Comparison of ENCODE assay signal across 12 cellular contexts in genomic region chr7:801940-802364, GRCh38. TPM values are rescaled to one million over a fixed set of nuclear protein-coding genes. Genes with fewer than 3 reads are reported as not detected.
DNase-seq lines count a peak whose midpoint lies in the region; ATAC-seq, FAIRE-seq and TF ChIP-seq lines count a peak whose summit lies in the region.
"Had no signal": no experiment of that assay in that cellular context is flagged by ENCODE, and none has a peak within 500 bp of the region (broad histone marks: within the 10 kb centered on the region; RNA-seq: fewer than 3 reads in every experiment).

No MANE protein-coding gene starts in this region.

- no peaks in the 10 kb centered on the region for H3K9me1 ChIP-seq in keratinocyte (ENCODE audit: control insufficient read depth, extremely low read depth, insufficient read depth, low read length)

- H4K20me1 ChIP-seq in keratinocyte (ENCODE audit: control insufficient read depth, extremely low read depth, insufficient read depth, low read length) = no peaks in the 10 kb centered on the region

- no peak overlapping the region for H3K27ac ChIP-seq in HUES64 (ENCODE audit: low read depth, low read length)
- no peak overlapping the region for H3K27ac ChIP-seq in keratinocyte (ENCODE audit: control insufficient read depth, insufficient read depth, low read length)
- peak overlapping the region; percentile 0 to 35 for H3K27ac ChIP-seq in small intestine (ENCODE audit: low read depth in 1 of 2, low read length in 1 of 2)

- H3K9me3 Mint-ChIP-seq in activated CD8-positive, alpha-beta T cell treated with anti-CD3 and anti-CD28 coated beads for 36 hours = no peaks in the 10 kb centered on the region
- H3K9me3 Mint-ChIP-seq: activated naive CD8-positive, alpha-beta T cell treated with anti-CD3 and anti-CD28 coated beads for 36 hours; stimulated activated naive CD8-positive, alpha-beta T cell treated with anti-CD3 and anti-CD28 coated beads, Interleukin-15, amount 100 ng/mL, for 72 hours had no signal

- H3K4me1 ChIP-seq in HUES64 (ENCODE audit: insufficient read depth, low read length) (no peaks in the 10 kb centered on the region), keratinocyte (ENCODE audit: control insufficient read depth, extremely low read depth, insufficient read depth, low read length) (peaks cover 7% of the 10 kb centered on the region), small intestine (ENCODE audit: control insufficient read depth in 2 of 2, insufficient read depth in 1 of 2, low read depth in 1 of 2, low read length in 1 of 2) (peaks cover 0 to 2% of the 10 kb centered on the region in 2 donors)

- H3K79me2 ChIP-seq in keratinocyte (ENCODE audit: control insufficient read depth, insufficient read depth, low read length) = no peaks in the 10 kb centered on the region

- H3K36me3 Mint-ChIP-seq in activated CD8-positive, alpha-beta T cell treated with anti-CD3 and anti-CD28 coated beads for 36 hours (ENCODE audit: low read depth) = no peaks in the 10 kb centered on the region

- no peak overlapping the region for H3K4me3 ChIP-seq in HUES64 (ENCODE audit: low read length)
- H3K4me3 ChIP-seq in keratinocyte (ENCODE audit: control insufficient read depth in 2 of 3, extremely low read depth in 1 of 3, insufficient read depth in 2 of 3, low read depth in 1 of 3, low read length in 3 of 3) = peak overlapping the region in 1 of 3 experiments; percentile 7
- H3K4me3 ChIP-seq in small intestine (ENCODE audit: low read depth in 1 of 2, low read length in 2 of 2) = peak overlapping the region in 1 of 2 donors; percentile 7

- H3K9ac ChIP-seq in HUES64 (ENCODE audit: low read depth, low read length) (peak overlapping the region; percentile 40; the same call in 1 of the 2 replicates), keratinocyte (ENCODE audit: control insufficient read depth, extremely low read depth, insufficient read depth, low read length) (no peak overlapping the region)

- H3K36me3 ChIP-seq in HUES64 (ENCODE audit: insufficient read depth, low read length) (no peaks in the 10 kb centered on the region), keratinocyte (ENCODE audit: control insufficient read depth in 2 of 2, extremely low read depth in 1 of 2, insufficient read depth in 2 of 2, low read length in 2 of 2) (no peaks in the 10 kb centered on the region), small intestine (ENCODE audit: control insufficient read depth in 2 of 2, insufficient read depth in 2 of 2, low read length in 2 of 2) (no peaks in the 10 kb centered on the region)

- FAIRE-seq in keratinocyte (lab: Jason Lieb, UNC) (no peak), small intestine (lab: Jason Lieb, UNC) (no peak)

- no peaks in the 10 kb centered on the region for H3K27me3 Mint-ChIP-seq in activated CD8-positive, alpha-beta T cell treated with anti-CD3 and anti-CD28 coated beads for 36 hours
- H3K27me3 Mint-ChIP-seq: activated naive CD8-positive, alpha-beta T cell treated with anti-CD3 and anti-CD28 coated beads for 36 hours; stimulated activated naive CD8-positive, alpha-beta T cell treated with anti-CD3 and anti-CD28 coated beads, Interleukin-15, amount 100 ng/mL, for 72 hours had no signal

- TF ChIP-seq CTCF in keratinocyte (optimal IDR thresholded peaks at IDR 0.05 in 1 of 3, IDR thresholded peaks at IDR 0.05 in 1 of 3, conservative IDR thresholded peaks at IDR 0.05 in 1 of 3; ENCODE audit: extremely low read depth in 1 of 3, insufficient read depth in 2 of 3, low read length in 3 of 3) = no peak
- TF ChIP-seq CTCF in activated CD8-positive, alpha-beta T cell treated with anti-CD3 and anti-CD28 coated beads for 36 hours (IDR thresholded peaks at IDR 0.05) = no peak

- H3K4me3 Mint-ChIP-seq in activated CD8-positive, alpha-beta T cell treated with anti-CD3 and anti-CD28 coated beads for 36 hours = no peak overlapping the region
- H3K4me3 Mint-ChIP-seq: activated naive CD8-positive, alpha-beta T cell treated with anti-CD3 and anti-CD28 coated beads for 36 hours; stimulated activated naive CD8-positive, alpha-beta T cell treated with anti-CD3 and anti-CD28 coated beads, Interleukin-15, amount 100 ng/mL, for 72 hours had no signal

- no peak overlapping the region for H3K27ac Mint-ChIP-seq in activated CD8-positive, alpha-beta T cell treated with anti-CD3 and anti-CD28 coated beads for 36 hours
- H3K27ac Mint-ChIP-seq: stimulated activated naive CD8-positive, alpha-beta T cell treated with anti-CD3 and anti-CD28 coated beads, Interleukin-15, amount 100 ng/mL, for 72 hours had no signal

- intact Hi-C loops in activated CD8-positive, alpha-beta T cell treated with anti-CD3 and anti-CD28 coated beads for 36 hours (cut with micrococcal nuclease) = no loop called here

- H3K4me1 Mint-ChIP-seq in activated CD8-positive, alpha-beta T cell treated with anti-CD3 and anti-CD28 coated beads for 36 hours (ENCODE audit: low read depth) = no peaks in the 10 kb centered on the region
- H3K4me1 Mint-ChIP-seq: stimulated activated naive CD8-positive, alpha-beta T cell treated with anti-CD3 and anti-CD28 coated beads, Interleukin-15, amount 100 ng/mL, for 72 hours had no signal

- CTCF ChIA-PET in activated CD8-positive, alpha-beta T cell treated with anti-CD3 and anti-CD28 coated beads for 36 hours (lab: Charles Lee) = interaction anchor here (1.2 kb wide), 1 partner anchor 71 kb away, joined by 3 read pairs; no protein-coding TSS in a partner anchor

- peak overlapping the region; percentile 76 for H2AFZ ChIP-seq in keratinocyte (ENCODE audit: control insufficient read depth, low read length)

- 81% methylated on average over 18 of the region's 18 CpGs for WGBS in HUES64
- WGBS in small intestine, 3 donors = 18 to 38% (median 32%) methylated on average over 18 of the region's 18 CpGs

- DNase-seq in astrocyte of the hippocampus (ENCODE audit: low read depth, low spot score) (peak; percentile 21), keratinocyte (ENCODE audit: low read depth, low spot score) (no peak), small intestine (peak; percentile 81)
- no peak for DNase-seq in activated CD8-positive, alpha-beta T cell treated with anti-CD3 and anti-CD28 coated beads for 36 hours
- DNase-seq: activated naive CD8-positive, alpha-beta T cell treated with anti-CD3 and anti-CD28 coated beads for 36 hours; foreskin melanocyte; NCI-H2081 treated with DMSO at 0.1 percent for 48 hours; stimulated activated naive CD8-positive, alpha-beta T cell treated with anti-CD3 and anti-CD28 coated beads, Interleukin-15, amount 100 ng/mL, for 72 hours had no signal

- peak overlapping the region; percentile 60 for H3K4me2 ChIP-seq in keratinocyte (ENCODE audit: control insufficient read depth, extremely low read depth, insufficient read depth, low read depth, low read length)

- dilution Hi-C loops in keratinocyte (cut with MboI; ENCODE audit: extremely low pct_ligation_motif_present, low sequenced_read_pairs) = no loop called here

- POLR2A ChIA-PET in activated CD8-positive, alpha-beta T cell treated with anti-CD3 and anti-CD28 coated beads for 36 hours (lab: Charles Lee) = interaction anchor here (0.9 kb wide), 1 partner anchor 16 kb away, joined by 4 read pairs; no protein-coding TSS in a partner anchor

- H3K9me3 ChIP-seq in HUES64 (ENCODE audit: insufficient read depth, low read depth, low read length) (no peaks in the 10 kb centered on the region), keratinocyte (ENCODE audit: control insufficient read depth, low read depth, low read length) (no peaks in the 10 kb centered on the region), small intestine (ENCODE audit: control insufficient read depth, low read depth) (no peaks in the 10 kb centered on the region)

- H3K27me3 ChIP-seq in HUES64 (ENCODE audit: insufficient read depth, low read length) (no peaks in the 10 kb centered on the region), keratinocyte (ENCODE audit: control insufficient read depth, extremely low read depth, insufficient read depth, low read length) (no peaks in the 10 kb centered on the region), small intestine (ENCODE audit: control insufficient read depth in 2 of 2, insufficient read depth in 2 of 2, low read length in 2 of 2) (no peaks in the 10 kb centered on the region)

- ATAC-seq in activated CD8-positive, alpha-beta T cell treated with anti-CD3 and anti-CD28 coated beads for 36 hours = no peak
- ATAC-seq in GM18870 (IDR thresholded peaks at IDR 0.05; ENCODE audit: unreplicated experiment) = no peak
- no peak for ATAC-seq in GM19328 (IDR thresholded peaks at IDR 0.05; ENCODE audit: unreplicated experiment)
- no peak for ATAC-seq in GM19395 (IDR thresholded peaks at IDR 0.05; ENCODE audit: unreplicated experiment)
- ATAC-seq: stimulated activated naive CD8-positive, alpha-beta T cell treated with anti-CD3 and anti-CD28 coated beads, Interleukin-15, amount 100 ng/mL, for 72 hours had no signal

RNA-seq across cellular contexts. Expression of gene SUN1, which starts 30.3 kb away (rescaled TPM):
- 52.1 TPM for polyA plus RNA-seq in HUES64 (2013, experiment 1 of 2)
- 54.1 TPM for polyA plus RNA-seq in HUES64 (2013, experiment 2 of 2)
- polyA plus RNA-seq in keratinocyte = 164 to 176 TPM (median 166 TPM) in 3 replicates
- 137 TPM for polyA plus RNA-seq in keratinocyte (2011; ENCODE audit: low read depth)
- 31.1 and 40.2 TPM in 2 replicates for polyA plus RNA-seq in keratinocyte (2011; cell fraction: cytosol; rRNA removed)
- polyA plus RNA-seq in keratinocyte (2011; cell fraction: nucleus; rRNA removed) = 411 and 514 TPM in 2 replicates
- polyA plus RNA-seq in keratinocyte (2012; ENCODE audit: low replicate concordance) = 103 and 107 TPM in 2 replicates
- 141 to 263 TPM (median 162 TPM) in 3 replicates for polyA minus RNA-seq in keratinocyte
- 93.2 TPM for polyA minus RNA-seq in keratinocyte (2011; cell fraction: cytosol; rRNA and poly(A)+ RNA removed)
- 326 and 435 TPM in 2 replicates for polyA minus RNA-seq in keratinocyte (2011; cell fraction: nucleus; rRNA and poly(A)+ RNA removed)
- 10 to 100 TPM; 41.6 to 63.7 (median 58.6) TPM for polyA plus RNA-seq in small intestine
- total RNA-seq in activated CD8-positive, alpha-beta T cell treated with anti-CD3 and anti-CD28 coated beads for 36 hours = 10 to 100 TPM; 71.3 to 71.6 TPM

Comparison
In these comparisons a context has a peak if more than half of its experiments do, and no peak if none do; other contexts are left out.
1. H3K27ac ChIP-seq: peak in small intestine (2 of 2); none in HUES64 (single experiment) and keratinocyte (single experiment).
2. DNase-seq: peak in astrocyte of the hippocampus (single experiment) and small intestine (single experiment); none in keratinocyte (single experiment) and activated CD8-positive, alpha-beta T cell treated with anti-CD3 and anti-CD28 coated beads for 36 hours (single experiment).